Comparison of ENCODE assay signal across 25 cellular contexts in genomic region chr7:137956183-137956582, GRCh38. TPM values are rescaled to one million over a fixed set of nuclear protein-coding genes. Genes with fewer than 3 reads are reported as not detected.
DNase-seq lines count a peak whose midpoint lies in the region; ATAC-seq and TF ChIP-seq lines count a peak whose summit lies in the region.
"Had no signal": no experiment of that assay in that cellular context is flagged by ENCODE, and none has a peak within 500 bp of the region (broad histone marks: within the 10 kb centered on the region; RNA-seq: fewer than 3 reads in every experiment).

No MANE protein-coding gene starts in this region.

- H3K4me1 ChIP-seq in left lung (peaks cover 14 to 56% of the 10 kb centered on the region in 2 donors), trophoblast cell (ENCODE audit: control insufficient read depth in 1 of 2, insufficient read depth in 2 of 2, low read length in 2 of 2) (peaks cover 37 to 53% of the 10 kb centered on the region in 2 experiments), upper lobe of left lung (peaks cover 14 to 61% (median 47%) of the 10 kb centered on the region in 4 donors)

- no peaks in the 10 kb centered on the region for H3K36me3 ChIP-seq in left lung
- H3K36me3 ChIP-seq in trophoblast cell (ENCODE audit: control insufficient read depth in 1 of 2, insufficient read depth in 2 of 2, low read length in 2 of 2), result peaks cover 0 to 3% of the 10 kb centered on the region in 2 experiments
- peaks cover 0 to 7% (median 0%) of the 10 kb centered on the region in 4 donors for H3K36me3 ChIP-seq in upper lobe of left lung
- H3K36me3 ChIP-seq: ovary had no signal

- no peak overlapping the region for H2AK5ac ChIP-seq in trophoblast cell (ENCODE audit: low read length)

- H3K27me3 ChIP-seq in left lung (no peaks in the 10 kb centered on the region), trophoblast cell (ENCODE audit: insufficient read depth, low read length) (no peaks in the 10 kb centered on the region), upper lobe of left lung (no peaks in the 10 kb centered on the region)
- H3K27me3 ChIP-seq: ovary, testis had no signal

- H3K27ac ChIP-seq in left lung (peak overlapping the region; percentile 40 to 45), trophoblast cell (ENCODE audit: low read depth, low read length) (peak overlapping the region; percentile 98), upper lobe of left lung (peak overlapping the region in 3 of 4 donors; percentile 18 to 49 (median 42))
- H3K27ac ChIP-seq: 22Rv1, KMS-11, ovary, RWPE1 had no signal

- H3K9ac ChIP-seq in trophoblast cell (ENCODE audit: low read length), result no peak overlapping the region
- H3K9ac ChIP-seq: KMS-11 had no signal

- peak overlapping the region; percentile 74 for H2BK12ac ChIP-seq in trophoblast cell (ENCODE audit: low read length)

- peak overlapping the region; percentile 48 for H4K8ac ChIP-seq in trophoblast cell (ENCODE audit: low read depth, low read length)

- TF ChIP-seq CTCF in left lung (IDR thresholded peaks at IDR 0.05) (no peak), upper lobe of left lung (IDR thresholded peaks at IDR 0.05) (no peak)

- no peak overlapping the region for H3K18ac ChIP-seq in trophoblast cell (ENCODE audit: low read length)

- no CpG with 5 or more reads among the region's 5 CpGs for WGBS in trophoblast cell (ENCODE audit: extremely low coverage, insufficient coverage, insufficient read length)
- 67 to 74% methylated on average over 5 of the region's 5 CpGs for WGBS in upper lobe of left lung, 2 donors

- intact Hi-C loops in left lung (cut with DNase I), result no loop called here

- no peak overlapping the region for H3K14ac ChIP-seq in trophoblast cell (ENCODE audit: low read length)

- no peak overlapping the region for H3K4me2 ChIP-seq in trophoblast cell (ENCODE audit: low read length)
- H3K4me2 ChIP-seq: KMS-11 had no signal

- ATAC-seq in left lung (no peak), upper lobe of left lung (ENCODE audit: low FRiP score in 2 of 2) (no peak)
- ATAC-seq: GM12878, sciatic nerve had no signal

- no peak for TF ChIP-seq POLR2A in upper lobe of left lung (IDR thresholded peaks at IDR 0.05)

- H3K4me3 ChIP-seq in left lung, result no peak overlapping the region
- no peak overlapping the region for H3K4me3 ChIP-seq in trophoblast cell (ENCODE audit: low read depth, low read length)
- H3K4me3 ChIP-seq in upper lobe of left lung, result no peak overlapping the region
- H3K4me3 ChIP-seq: GM12878, ovary, testis had no signal

- H4K91ac ChIP-seq in trophoblast cell (ENCODE audit: low read depth, low read length), result peak overlapping the region; percentile 72

- no peak overlapping the region for H3K23ac ChIP-seq in trophoblast cell (ENCODE audit: low read length)

- H4K12ac ChIP-seq in trophoblast cell (ENCODE audit: low read depth, low read length), result no peak overlapping the region

- H2AFZ ChIP-seq in trophoblast cell (ENCODE audit: insufficient read depth, low read length, poor library complexity), result no peak overlapping the region

- DNase-seq in NCI-H2227 treated with DMSO at 0.1 percent for 48 hours (lab: John Stamatoyannopoulos, UW) (peak; percentile 23), NCI-H2227 (lab: John Stamatoyannopoulos, UW; ENCODE audit: unreplicated experiment) (no peak), left lung (no peak), trophoblast cell (no peak), upper lobe of left lung (no peak), dedifferentiated amniotic fluid mesenchymal stem cell (ENCODE audit: extremely low spot score) (no peak), RKO (ENCODE audit: low spot score) (no peak), iPS-NIHi11 (ENCODE audit: low spot score) (no peak)
- DNase-seq: activated CD4-positive, alpha-beta memory T cell treated with anti-CD3 and anti-CD28 coated beads for 36 hours; activated gamma-delta T cell treated with Interleukin-2 at 50 U/mL for 16 hours; activated T-cell treated with anti-CD3 and anti-CD28 coated beads for 4 hours; AML-193; DMS79 treated with DMSO at 0.1 percent for 48 hours; hypothalamus; naive B cell; NCI-H1694; NCI-H2171 treated with DMSO at 0.1 percent for 48 hours; NCI-H526 treated with DMSO at 0.1 percent for 48 hours; ovary; testis had no signal

- H3K9me3 ChIP-seq in left lung (no peaks in the 10 kb centered on the region), trophoblast cell (ENCODE audit: insufficient read depth, low read depth, low read length) (no peaks in the 10 kb centered on the region), upper lobe of left lung (no peaks in the 10 kb centered on the region)
- H3K9me3 ChIP-seq: ovary, testis had no signal

- no peak for TF ChIP-seq EP300 in upper lobe of left lung (IDR thresholded peaks at IDR 0.05)

- peaks cover 17% of the 10 kb centered on the region for H3K79me2 ChIP-seq in trophoblast cell (ENCODE audit: control insufficient read depth, insufficient read depth, low read length, poor library complexity)

- H3K4ac ChIP-seq in trophoblast cell (ENCODE audit: low read depth, low read length), result peak overlapping the region; percentile 98

- H2BK5ac ChIP-seq in trophoblast cell (ENCODE audit: low read depth, low read length, poor library complexity), result peak overlapping the region; percentile 66

- H3K79me1 ChIP-seq in trophoblast cell (ENCODE audit: low read length), result peaks cover 44% of the 10 kb centered on the region

- H2BK120ac ChIP-seq in trophoblast cell (ENCODE audit: insufficient read depth, low read length, poor library complexity), result peak overlapping the region; percentile 37

RNA-seq across cellular contexts. Expression of gene CREB3L2, which starts 45.7 kb away (rescaled TPM):
- total RNA-seq in left lung (10 to 100 TPM; 57.9 to 60.8 TPM), upper lobe of left lung (10 to 100 TPM; 26.9 to 73.5 (median 34.2) TPM)
- 134 and 136 TPM in 2 replicates for polyA plus RNA-seq in trophoblast cell (2013)

Comparison
In these comparisons a context has a peak if more than half of its experiments do, and no peak if none do; other contexts are left out.
1. H3K27ac ChIP-seq: peak in every context shown above with its lines; median percentile 98 in trophoblast cell; 42 in left lung; 42 in upper lobe of left lung.